Comparison of ENCODE assay signal across 23 cellular contexts in genomic region chr5:55557123-55557522, GRCh38.
"Had no signal": no experiment of that assay in that cellular context is flagged by ENCODE, and none has a peak within 500 bp of the region (broad histone marks: within the 10 kb centered on the region; RNA-seq: fewer than 3 reads in every experiment).

No MANE protein-coding gene starts in this region.

- DNase-seq: activated CD4-positive, alpha-beta T cell treated with anti-CD3 and anti-CD28 coated beads for 4 hours; activated CD4-positive, alpha-beta T cell treated with anti-CD3 and anti-CD28 coated beads, Interleukin-2, amount 50 U/mL, for 4 hours; activated CD8-positive, alpha-beta memory T cell treated with anti-CD3 and anti-CD28 coated beads for 24 hours; activated gamma-delta T cell; activated naive CD4-positive, alpha-beta T cell treated with anti-CD3 and anti-CD28 coated beads, Interleukin-2, amount 10 ng/mL, durations not matched to agents 7 days and 5 days; activated naive CD8-positive, alpha-beta T cell treated with anti-CD3 and anti-CD28 coated beads, Interleukin-2, amount 10 ng/mL, durations not matched to agents 7 days and 5 days; activated T-cell treated with anti-CD3 and anti-CD28 coated beads, Interleukin-2, amount 50 U/mL, for 1 hour; amniotic stem cell; caudate nucleus; endodermal cell; foreskin keratinocyte; heart left ventricle; hypothalamus; immature natural killer cell; kidney; naive thymus-derived CD4-positive, alpha-beta T cell; ovary; right lobe of liver; stimulated activated CD4-positive, alpha-beta T cell treated with anti-CD3 and anti-CD28 coated beads, Interleukin-12 subunit alpha, Interleukin-12 subunit beta, amount 100 ng/mL, for 4 hours; stimulated activated CD4-positive, alpha-beta T cell treated with anti-CD3 and anti-CD28 coated beads, Interleukin-4, amount 100 ng/mL, for 1 hour; stimulated activated naive CD8-positive, alpha-beta T cell treated with anti-CD3 and anti-CD28 coated beads, Interleukin-15, Interleukin-2, amounts not matched to agents 100 U/mL and 50 U/mL, for 24 hours; testis; trophoblast cell had no signal

- H3K36me3 ChIP-seq: heart left ventricle, ovary, right lobe of liver had no signal

- H3K4me3 ChIP-seq: heart left ventricle, ovary, right lobe of liver, testis had no signal

- H3K27me3 ChIP-seq: heart left ventricle, ovary, right lobe of liver, testis had no signal
